Comparison of ENCODE assay signal across 8 cellular contexts in genomic region chr20:5118220-5119142, GRCh38. TPM values are rescaled to one million over a fixed set of nuclear protein-coding genes. Genes with fewer than 3 reads are reported as not detected.
A peak's percentile ranks its signal among the peaks of the same experiment; 100 is the strongest.
DNase-seq lines count a peak whose midpoint lies in the region; FAIRE-seq and TF ChIP-seq lines count a peak whose summit lies in the region.

No MANE protein-coding gene starts in this region.

- H3K27ac ChIP-seq in Peyer's patch (peak overlapping the region in 3 of 4 donors; percentile 85 to 92 (median 91)), esophagus squamous epithelium (peak overlapping the region; percentile 86 to 97 (median 95)), sigmoid colon (peak overlapping the region; percentile 92 to 97 (median 93))

- intact Hi-C loops in esophagus squamous epithelium (cut with DNase I), result no loop called here
- intact Hi-C loops in sigmoid colon (cut with DNase I), result no loop called here

- H3K36me3 ChIP-seq in Peyer's patch (peaks cover 0 to 29% (median 0%) of the 10 kb centered on the region in 3 donors), esophagus squamous epithelium (peaks cover 6 to 40% (median 10%) of the 10 kb centered on the region in 3 donors), sigmoid colon (peaks cover 0 to 33% (median 8%) of the 10 kb centered on the region in 4 donors)

- TF ChIP-seq EP300 in sigmoid colon (IDR thresholded peaks at IDR 0.05), result no peak

- H3K4me3 ChIP-seq in Peyer's patch, result peak overlapping the region; percentile 67 to 89 (median 76)
- H3K4me3 ChIP-seq in esophagus squamous epithelium, result peak overlapping the region; percentile 59 to 87 (median 82)
- H3K4me3 ChIP-seq in sigmoid colon, result peak overlapping the region; percentile 67 to 81 (median 76)

- H3K27me3 ChIP-seq in Peyer's patch (no peaks in the 10 kb centered on the region), esophagus squamous epithelium (no peaks in the 10 kb centered on the region), sigmoid colon (no peaks in the 10 kb centered on the region)

- peaks cover 0 to 36% (median 9%) of the 10 kb centered on the region in 4 donors for H3K4me1 ChIP-seq in Peyer's patch
- peaks cover 0 to 40% (median 29%) of the 10 kb centered on the region in 3 donors for H3K4me1 ChIP-seq in esophagus squamous epithelium
- H3K4me1 ChIP-seq in sigmoid colon, result peaks cover 0 to 28% (median 23%) of the 10 kb centered on the region in 4 donors

- no peak for DNase-seq in GM18507 (ENCODE audit: extremely low spot score, insufficient read length, low read depth)
- no peak for DNase-seq in Peyer's patch
- no peak for DNase-seq in esophagus squamous epithelium (lab: John Stamatoyannopoulos, UW)
- no peak for DNase-seq in sigmoid colon
- no peak for DNase-seq in NCI-H1417 treated with DMSO at 0.1 percent for 48 hours (lab: John Stamatoyannopoulos, UW)
- no peak for DNase-seq in NK-92 treated with Interleukin-12 subunit alpha and Interleukin-12 subunit beta, amount 100 ng/mL, for 24 hours (lab: John Stamatoyannopoulos, UW)
- DNase-seq in AG20443 (ENCODE audit: low spot score), result no peak
- no peak for DNase-seq in stimulated activated CD4-positive, alpha-beta T cell treated with anti-CD3 and anti-CD28 coated beads, Interleukin-4, amount 100 ng/mL, for 4 hours

- TF ChIP-seq CTCF in Peyer's patch (IDR thresholded peaks at IDR 0.05), result no peak
- no peak for TF ChIP-seq CTCF in esophagus squamous epithelium (IDR thresholded peaks at IDR 0.05)
- no peak for TF ChIP-seq CTCF in sigmoid colon (IDR thresholded peaks at IDR 0.05)

- H3K9me3 ChIP-seq in Peyer's patch, result no peaks in the 10 kb centered on the region
- H3K9me3 ChIP-seq in esophagus squamous epithelium, result no peaks in the 10 kb centered on the region
- no peaks in the 10 kb centered on the region for H3K9me3 ChIP-seq in sigmoid colon

- TF ChIP-seq POLR2A in Peyer's patch (IDR thresholded peaks at IDR 0.05) (no peak), esophagus squamous epithelium (IDR thresholded peaks at IDR 0.05) (no peak), sigmoid colon (IDR thresholded peaks at IDR 0.05) (no peak)

- FAIRE-seq in GM18507 (lab: Jason Lieb, UNC), result peak; percentile 12

- WGBS in esophagus squamous epithelium, 2 donors, result 2 to 5% methylated on average over 21 to 23 of the region's 23 CpGs
- 1 to 4% methylated on average over 23 of the region's 23 CpGs for WGBS in sigmoid colon, 2 donors

RNA-seq across cellular contexts. Expression of gene PCNA, which starts 1.3 kb away (rescaled TPM):
- total RNA-seq in Peyer's patch, result 100 to 1,000 TPM in 1 of 4 donors, 10 to 100 TPM in 3; 23.3 to 103 (median 46.0) TPM
- total RNA-seq in esophagus squamous epithelium, result 100 to 1,000 TPM in 2 of 4 donors, 10 to 100 TPM in 2; 58.9 to 160 (median 97.1) TPM
- total RNA-seq in sigmoid colon, result 10 to 100 TPM; 24.6 to 54.8 (median 40.0) TPM
- polyA plus RNA-seq in sigmoid colon, result 100 to 1,000 TPM in 2 of 3 donors, 10 to 100 TPM in 1; 69.7 to 145 (median 137) TPM

RNA-seq across cellular contexts. Expression of gene TMEM230, which starts 5.6 kb away (rescaled TPM):
- 10 to 100 TPM; 46.5 to 90.8 (median 62.9) TPM for total RNA-seq in Peyer's patch
- 10 to 100 TPM; 19.2 to 46.1 (median 34.6) TPM for total RNA-seq in esophagus squamous epithelium
- 100 to 1,000 TPM in 1 of 4 donors, 10 to 100 TPM in 3; 79.3 to 116 (median 94.0) TPM for total RNA-seq in sigmoid colon
- polyA plus RNA-seq in sigmoid colon, result 100 to 1,000 TPM in 2 of 3 donors, 10 to 100 TPM in 1; 68.7 to 145 (median 119) TPM

RNA-seq across cellular contexts. Expression of gene CDS2, which starts 8.3 kb away (rescaled TPM):
- total RNA-seq in Peyer's patch, result 10 to 100 TPM; 18.2 to 24.6 (median 22.2) TPM
- 10 to 100 TPM; 13.7 to 25.7 (median 14.5) TPM for total RNA-seq in esophagus squamous epithelium
- total RNA-seq in sigmoid colon, result 10 to 100 TPM; 30.0 to 49.0 (median 36.8) TPM
- 10 to 100 TPM in 1 of 3 donors, 1 to 10 TPM in 2; 1.8 to 15.7 (median 6.7) TPM for polyA plus RNA-seq in sigmoid colon
